In the genomic region with DNA sequence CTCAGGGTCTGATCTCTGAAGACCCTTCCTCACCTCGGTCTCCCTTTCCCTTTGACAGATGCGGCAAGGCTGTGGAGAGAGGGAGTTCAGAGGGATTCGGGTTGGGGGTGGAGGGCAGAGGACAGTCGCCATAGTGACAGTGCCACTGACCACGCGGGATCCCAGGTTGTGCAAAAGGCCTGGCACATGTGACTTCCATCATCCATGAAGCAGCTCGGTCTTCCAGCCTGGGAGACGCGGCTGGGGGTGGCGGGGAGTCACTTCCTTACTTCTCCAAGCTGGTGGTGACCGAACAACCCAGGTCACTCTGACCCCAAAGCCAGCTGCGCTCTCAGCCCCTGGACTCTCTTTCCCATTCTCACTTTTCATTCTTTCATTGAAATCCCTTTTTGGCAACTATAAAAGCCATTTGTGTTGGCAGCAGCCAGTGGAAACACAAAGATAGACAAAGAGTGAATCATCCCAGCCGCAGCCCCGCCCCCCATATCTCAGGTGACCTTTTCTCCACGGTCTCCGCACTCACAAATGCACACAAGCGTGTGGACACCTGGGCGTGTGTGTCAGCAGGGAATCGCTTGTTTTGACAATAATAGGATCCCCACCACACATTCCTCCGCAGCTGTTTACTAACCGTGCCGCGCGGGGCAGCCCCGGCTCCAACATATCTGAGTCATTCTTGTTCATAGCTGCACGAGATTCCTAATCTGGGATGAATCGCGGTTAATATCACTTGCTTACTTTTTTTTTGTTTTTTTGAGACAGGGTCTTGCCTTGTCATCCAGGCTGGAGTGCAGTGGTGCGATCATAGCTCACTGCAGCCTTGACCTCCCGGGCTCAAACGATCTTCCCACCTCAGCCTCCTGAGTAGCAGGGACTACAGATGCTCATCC, we compare ENCODE assay signal across 2 cellular contexts.
TF ChIP-seq lines count a peak whose summit lies in the region.

No MANE protein-coding gene starts in this region.

TF ChIP-seq in K562, 482 proteins besides CTCF, POLR2A, EP300 and RAD21 (continued from another document and continues in another):
- TF ChIP-seq, protein P1, sequence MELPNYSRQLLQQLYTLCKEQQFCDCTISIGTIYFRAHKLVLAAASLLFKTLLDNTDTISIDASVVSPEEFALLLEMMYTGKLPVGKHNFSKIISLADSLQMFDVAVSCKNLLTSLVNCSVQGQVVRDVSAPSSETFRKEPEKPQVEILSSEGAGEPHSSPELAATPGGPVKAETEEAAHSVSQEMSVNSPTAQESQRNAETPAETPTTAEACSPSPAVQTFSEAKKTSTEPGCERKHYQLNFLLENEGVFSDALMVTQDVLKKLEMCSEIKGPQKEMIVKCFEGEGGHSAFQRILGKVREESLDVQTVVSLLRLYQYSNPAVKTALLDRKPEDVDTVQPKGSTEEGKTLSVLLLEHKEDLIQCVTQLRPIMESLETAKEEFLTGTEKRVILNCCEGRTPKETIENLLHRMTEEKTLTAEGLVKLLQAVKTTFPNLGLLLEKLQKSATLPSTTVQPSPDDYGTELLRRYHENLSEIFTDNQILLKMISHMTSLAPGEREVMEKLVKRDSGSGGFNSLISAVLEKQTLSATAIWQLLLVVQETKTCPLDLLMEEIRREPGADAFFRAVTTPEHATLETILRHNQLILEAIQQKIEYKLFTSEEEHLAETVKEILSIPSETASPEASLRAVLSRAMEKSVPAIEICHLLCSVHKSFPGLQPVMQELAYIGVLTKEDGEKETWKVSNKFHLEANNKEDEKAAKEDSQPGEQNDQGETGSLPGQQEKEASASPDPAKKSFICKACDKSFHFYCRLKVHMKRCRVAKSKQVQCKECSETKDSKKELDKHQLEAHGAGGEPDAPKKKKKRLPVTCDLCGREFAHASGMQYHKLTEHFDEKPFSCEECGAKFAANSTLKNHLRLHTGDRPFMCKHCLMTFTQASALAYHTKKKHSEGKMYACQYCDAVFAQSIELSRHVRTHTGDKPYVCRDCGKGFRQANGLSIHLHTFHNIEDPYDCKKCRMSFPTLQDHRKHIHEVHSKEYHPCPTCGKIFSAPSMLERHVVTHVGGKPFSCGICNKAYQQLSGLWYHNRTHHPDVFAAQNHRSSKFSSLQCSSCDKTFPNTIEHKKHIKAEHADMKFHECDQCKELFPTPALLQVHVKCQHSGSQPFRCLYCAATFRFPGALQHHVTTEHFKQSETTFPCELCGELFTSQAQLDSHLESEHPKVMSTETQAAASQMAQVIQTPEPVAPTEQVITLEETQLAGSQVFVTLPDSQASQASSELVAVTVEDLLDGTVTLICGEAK (IDR thresholded peaks at IDR 0.05), result 0 out of 2 replicates have a peak, but pooled peaks have one; percentile 13
- TF ChIP-seq, protein P1 (CRISPR knock-in tag; IDR thresholded peaks at IDR 0.05), result no peak
- TF ChIP-seq PHF8 (IDR thresholded peaks at IDR 0.05; ENCODE audit: borderline replicate concordance, low read length), result peak; percentile 20; the same call in 1 of the 2 replicates
- TF ChIP-seq CCNT2 (IDR thresholded peaks at IDR 0.05; ENCODE audit: borderline replicate concordance, extremely low read depth, insufficient read length, low read depth, low read length), result peak; percentile 70
- TF ChIP-seq SMARCE1 (IDR thresholded peaks at IDR 0.05), result peak; percentile 95
- 0 out of 2 replicates have a peak, but pooled peaks have one; percentile 46 for TF ChIP-seq GATAD2A (IDR thresholded peaks at IDR 0.05)
- peak; percentile 29; the same call in 1 of the 2 replicates for TF ChIP-seq DNMT1 (IDR thresholded peaks at IDR 0.05)
- TF ChIP-seq YBX1 (IDR thresholded peaks at IDR 0.05), result no peak
- peak in 1 of 2 experiments; percentile 19; a peak in 1 of 3 replicates for TF ChIP-seq CBX3 (IDR thresholded peaks at IDR 0.05; ENCODE audit: borderline replicate concordance in 1 of 2, low read length in 2 of 2)
- TF ChIP-seq, protein P2, sequence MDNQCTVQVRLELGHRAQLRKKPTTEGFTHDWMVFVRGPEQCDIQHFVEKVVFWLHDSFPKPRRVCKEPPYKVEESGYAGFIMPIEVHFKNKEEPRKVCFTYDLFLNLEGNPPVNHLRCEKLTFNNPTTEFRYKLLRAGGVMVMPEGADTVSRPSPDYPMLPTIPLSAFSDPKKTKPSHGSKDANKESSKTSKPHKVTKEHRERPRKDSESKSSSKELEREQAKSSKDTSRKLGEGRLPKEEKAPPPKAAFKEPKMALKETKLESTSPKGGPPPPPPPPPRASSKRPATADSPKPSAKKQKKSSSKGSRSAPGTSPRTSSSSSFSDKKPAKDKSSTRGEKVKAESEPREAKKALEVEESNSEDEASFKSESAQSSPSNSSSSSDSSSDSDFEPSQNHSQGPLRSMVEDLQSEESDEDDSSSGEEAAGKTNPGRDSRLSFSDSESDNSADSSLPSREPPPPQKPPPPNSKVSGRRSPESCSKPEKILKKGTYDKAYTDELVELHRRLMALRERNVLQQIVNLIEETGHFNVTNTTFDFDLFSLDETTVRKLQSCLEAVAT (IDR thresholded peaks at IDR 0.05), result peak; percentile 48 to 65; a peak in 2 of 4 replicates
- TF ChIP-seq FOXA3 (CRISPR knock-in tag; conservative IDR thresholded peaks at IDR 0.05 in 1 of 2, IDR thresholded peaks at IDR 0.05 in 1 of 2), result peak; percentile 50 to 51; a peak in 2 of 4 replicates
- TF ChIP-seq, protein P3, sequence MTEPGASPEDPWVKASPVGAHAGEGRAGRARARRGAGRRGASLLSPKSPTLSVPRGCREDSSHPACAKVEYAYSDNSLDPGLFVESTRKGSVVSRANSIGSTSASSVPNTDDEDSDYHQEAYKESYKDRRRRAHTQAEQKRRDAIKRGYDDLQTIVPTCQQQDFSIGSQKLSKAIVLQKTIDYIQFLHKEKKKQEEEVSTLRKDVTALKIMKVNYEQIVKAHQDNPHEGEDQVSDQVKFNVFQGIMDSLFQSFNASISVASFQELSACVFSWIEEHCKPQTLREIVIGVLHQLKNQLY (CRISPR knock-in tag; conservative IDR thresholded peaks at IDR 0.05), result no peak
- TF ChIP-seq SP2 (IDR thresholded peaks at IDR 0.05; ENCODE audit: extremely low read depth, low read depth, low read length, poor library complexity, severe bottlenecking), result no peak
- no peak for TF ChIP-seq ARID2 (IDR thresholded peaks at IDR 0.05)

TF ChIP-seq in HepG2, 621 proteins besides CTCF, POLR2A, EP300 and RAD21 (continued from another document and continues in another):
- TF ChIP-seq, protein P4, sequence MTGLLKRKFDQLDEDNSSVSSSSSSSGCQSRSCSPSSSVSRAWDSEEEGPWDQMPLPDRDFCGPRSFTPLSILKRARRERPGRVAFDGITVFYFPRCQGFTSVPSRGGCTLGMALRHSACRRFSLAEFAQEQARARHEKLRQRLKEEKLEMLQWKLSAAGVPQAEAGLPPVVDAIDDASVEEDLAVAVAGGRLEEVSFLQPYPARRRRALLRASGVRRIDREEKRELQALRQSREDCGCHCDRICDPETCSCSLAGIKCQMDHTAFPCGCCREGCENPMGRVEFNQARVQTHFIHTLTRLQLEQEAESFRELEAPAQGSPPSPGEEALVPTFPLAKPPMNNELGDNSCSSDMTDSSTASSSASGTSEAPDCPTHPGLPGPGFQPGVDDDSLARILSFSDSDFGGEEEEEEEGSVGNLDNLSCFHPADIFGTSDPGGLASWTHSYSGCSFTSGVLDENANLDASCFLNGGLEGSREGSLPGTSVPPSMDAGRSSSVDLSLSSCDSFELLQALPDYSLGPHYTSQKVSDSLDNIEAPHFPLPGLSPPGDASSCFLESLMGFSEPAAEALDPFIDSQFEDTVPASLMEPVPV (CRISPR knock-in tag; IDR thresholded peaks at IDR 0.05), result no peak
- TF ChIP-seq HCFC1 (IDR thresholded peaks at IDR 0.05; ENCODE audit: low read depth, low read length) (no peak), SAP130 (CRISPR knock-in tag; IDR thresholded peaks at IDR 0.05; ENCODE audit: low read depth) (peak; percentile 70), ZZZ3 (CRISPR knock-in tag; IDR thresholded peaks at IDR 0.05; ENCODE audit: borderline replicate concordance) (no peak), ZNF205 (CRISPR knock-in tag; IDR thresholded peaks at IDR 0.05) (no peak), ZNF850 (CRISPR knock-in tag; conservative IDR thresholded peaks at IDR 0.05) (no peak), ZNF263 (CRISPR knock-in tag; IDR thresholded peaks at IDR 0.05) (no peak), IKZF4 (CRISPR knock-in tag; IDR thresholded peaks at IDR 0.05; ENCODE audit: borderline replicate concordance, low read depth, not compliant biosample characterization) (no peak), NCOA2 (CRISPR knock-in tag; IDR thresholded peaks at IDR 0.05) (peak; percentile 24; the same call in 1 of the 2 replicates), MED1 (CRISPR knock-in tag; IDR thresholded peaks at IDR 0.05) (peak; percentile 64), JDP2 (CRISPR knock-in tag; IDR thresholded peaks at IDR 0.05; ENCODE audit: borderline replicate concordance) (no peak; the same call in 1 of the 2 replicates), ZFP37 (CRISPR knock-in tag; IDR thresholded peaks at IDR 0.05; ENCODE audit: borderline replicate concordance) (no peak)
- TF ChIP-seq, protein P5, sequence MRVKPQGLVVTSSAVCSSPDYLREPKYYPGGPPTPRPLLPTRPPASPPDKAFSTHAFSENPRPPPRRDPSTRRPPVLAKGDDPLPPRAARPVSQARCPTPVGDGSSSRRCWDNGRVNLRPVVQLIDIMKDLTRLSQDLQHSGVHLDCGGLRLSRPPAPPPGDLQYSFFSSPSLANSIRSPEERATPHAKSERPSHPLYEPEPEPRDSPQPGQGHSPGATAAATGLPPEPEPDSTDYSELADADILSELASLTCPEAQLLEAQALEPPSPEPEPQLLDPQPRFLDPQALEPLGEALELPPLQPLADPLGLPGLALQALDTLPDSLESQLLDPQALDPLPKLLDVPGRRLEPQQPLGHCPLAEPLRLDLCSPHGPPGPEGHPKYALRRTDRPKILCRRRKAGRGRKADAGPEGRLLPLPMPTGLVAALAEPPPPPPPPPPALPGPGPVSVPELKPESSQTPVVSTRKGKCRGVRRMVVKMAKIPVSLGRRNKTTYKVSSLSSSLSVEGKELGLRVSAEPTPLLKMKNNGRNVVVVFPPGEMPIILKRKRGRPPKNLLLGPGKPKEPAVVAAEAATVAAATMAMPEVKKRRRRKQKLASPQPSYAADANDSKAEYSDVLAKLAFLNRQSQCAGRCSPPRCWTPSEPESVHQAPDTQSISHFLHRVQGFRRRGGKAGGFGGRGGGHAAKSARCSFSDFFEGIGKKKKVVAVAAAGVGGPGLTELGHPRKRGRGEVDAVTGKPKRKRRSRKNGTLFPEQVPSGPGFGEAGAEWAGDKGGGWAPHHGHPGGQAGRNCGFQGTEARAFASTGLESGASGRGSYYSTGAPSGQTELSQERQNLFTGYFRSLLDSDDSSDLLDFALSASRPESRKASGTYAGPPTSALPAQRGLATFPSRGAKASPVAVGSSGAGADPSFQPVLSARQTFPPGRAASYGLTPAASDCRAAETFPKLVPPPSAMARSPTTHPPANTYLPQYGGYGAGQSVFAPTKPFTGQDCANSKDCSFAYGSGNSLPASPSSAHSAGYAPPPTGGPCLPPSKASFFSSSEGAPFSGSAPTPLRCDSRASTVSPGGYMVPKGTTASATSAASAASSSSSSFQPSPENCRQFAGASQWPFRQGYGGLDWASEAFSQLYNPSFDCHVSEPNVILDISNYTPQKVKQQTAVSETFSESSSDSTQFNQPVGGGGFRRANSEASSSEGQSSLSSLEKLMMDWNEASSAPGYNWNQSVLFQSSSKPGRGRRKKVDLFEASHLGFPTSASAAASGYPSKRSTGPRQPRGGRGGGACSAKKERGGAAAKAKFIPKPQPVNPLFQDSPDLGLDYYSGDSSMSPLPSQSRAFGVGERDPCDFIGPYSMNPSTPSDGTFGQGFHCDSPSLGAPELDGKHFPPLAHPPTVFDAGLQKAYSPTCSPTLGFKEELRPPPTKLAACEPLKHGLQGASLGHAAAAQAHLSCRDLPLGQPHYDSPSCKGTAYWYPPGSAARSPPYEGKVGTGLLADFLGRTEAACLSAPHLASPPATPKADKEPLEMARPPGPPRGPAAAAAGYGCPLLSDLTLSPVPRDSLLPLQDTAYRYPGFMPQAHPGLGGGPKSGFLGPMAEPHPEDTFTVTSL (CRISPR knock-in tag; IDR thresholded peaks at IDR 0.05; ENCODE audit: borderline replicate concordance), result no peak; the same call in 1 of the 2 replicates
- TF ChIP-seq, protein P6, sequence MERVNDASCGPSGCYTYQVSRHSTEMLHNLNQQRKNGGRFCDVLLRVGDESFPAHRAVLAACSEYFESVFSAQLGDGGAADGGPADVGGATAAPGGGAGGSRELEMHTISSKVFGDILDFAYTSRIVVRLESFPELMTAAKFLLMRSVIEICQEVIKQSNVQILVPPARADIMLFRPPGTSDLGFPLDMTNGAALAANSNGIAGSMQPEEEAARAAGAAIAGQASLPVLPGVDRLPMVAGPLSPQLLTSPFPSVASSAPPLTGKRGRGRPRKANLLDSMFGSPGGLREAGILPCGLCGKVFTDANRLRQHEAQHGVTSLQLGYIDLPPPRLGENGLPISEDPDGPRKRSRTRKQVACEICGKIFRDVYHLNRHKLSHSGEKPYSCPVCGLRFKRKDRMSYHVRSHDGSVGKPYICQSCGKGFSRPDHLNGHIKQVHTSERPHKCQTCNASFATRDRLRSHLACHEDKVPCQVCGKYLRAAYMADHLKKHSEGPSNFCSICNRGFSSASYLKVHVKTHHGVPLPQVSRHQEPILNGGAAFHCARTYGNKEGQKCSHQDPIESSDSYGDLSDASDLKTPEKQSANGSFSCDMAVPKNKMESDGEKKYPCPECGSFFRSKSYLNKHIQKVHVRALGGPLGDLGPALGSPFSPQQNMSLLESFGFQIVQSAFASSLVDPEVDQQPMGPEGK (CRISPR knock-in tag; IDR thresholded peaks at IDR 0.05), result 0 out of 2 replicates have a peak, but pooled peaks have one; percentile 11
